ENCODE assay signal across 21 cellular contexts in genomic region chr5:131419877-131420276, GRCh38.
A peak's percentile ranks its signal among the peaks of the same experiment; 100 is the strongest.
DNase-seq lines count a peak whose midpoint lies in the region; ATAC-seq and TF ChIP-seq lines count a peak whose summit lies in the region.
"Had no signal": no experiment of that assay in that cellular context is flagged by ENCODE, and none has a peak within 500 bp of the region (broad histone marks: within the 10 kb centered on the region; RNA-seq: fewer than 3 reads in every experiment).

No MANE protein-coding gene starts in this region.

- no peak overlapping the region for H3K4me3 ChIP-seq in GM12865 (ENCODE audit: low read depth, low read length)
- H3K4me3 ChIP-seq: BLaER1, GM23248, left lung, smooth muscle cell, upper lobe of right lung had no signal

- intact Hi-C loops in activated CD8-positive, alpha-beta T cell treated with anti-CD3 and anti-CD28 coated beads for 36 hours (cut with micrococcal nuclease) = loop anchor here (10.0 kb wide), 1 partner anchor 585 kb away; no protein-coding TSS in a partner anchor
- intact Hi-C loops in Calu3 (cut with micrococcal nuclease; ENCODE audit: unreplicated experiment) = loop anchor here (5.0 kb wide), 2 partner anchors 308 to 642 kb away; partner anchors contain the start of gene IL3

- peaks cover 25% of the 10 kb centered on the region for H3K4me1 Mint-ChIP-seq in activated CD8-positive, alpha-beta T cell treated with anti-CD3 and anti-CD28 coated beads for 36 hours (ENCODE audit: low read depth)
- peaks cover 22% of the 10 kb centered on the region for H3K4me1 Mint-ChIP-seq in activated CD8-positive, alpha-beta T cell treated with anti-CD3 and anti-CD28 coated beads, Interleukin-2, amount 10 ng/mL, durations not matched to agents 7 days and 5 days (ENCODE audit: low read depth)
- peaks cover 27% of the 10 kb centered on the region for H3K4me1 Mint-ChIP-seq in activated naive CD8-positive, alpha-beta T cell treated with anti-CD3 and anti-CD28 coated beads, Interleukin-2, amount 50 U/mL, for 24 hours
- peaks cover 14 to 20% of the 10 kb centered on the region in 2 donors for H3K4me1 Mint-ChIP-seq in natural killer cell treated with Interleukin-12 subunit alpha and Interleukin-12 subunit beta and Interleukin-15 and Interleukin-18, amount 100 ng/mL, for 72 hours (ENCODE audit: low read depth in 2 of 2)
- no peaks in the 10 kb centered on the region for H3K4me1 Mint-ChIP-seq in Calu3 (ENCODE audit: low read depth, unreplicated experiment)

- POLR2A ChIA-PET in activated CD8-positive, alpha-beta T cell treated with anti-CD3 and anti-CD28 coated beads for 36 hours (lab: Charles Lee) = no interaction called here
- POLR2A ChIA-PET in activated CD8-positive, alpha-beta T cell treated with anti-CD3 and anti-CD28 coated beads, Interleukin-2, amount 10 ng/mL, durations not matched to agents 7 days and 5 days (lab: Charles Lee) = no interaction called here

- CTCF ChIA-PET in activated CD8-positive, alpha-beta T cell treated with anti-CD3 and anti-CD28 coated beads for 36 hours (lab: Charles Lee) = interaction anchor here (0.5 to 1.4 kb wide), 4 partner anchors 169 to 588 kb away, joined by 3 to 4 read pairs (median 3); no protein-coding TSS in a partner anchor
- CTCF ChIA-PET in activated CD8-positive, alpha-beta T cell treated with anti-CD3 and anti-CD28 coated beads, Interleukin-2, amount 10 ng/mL, durations not matched to agents 7 days and 5 days (lab: Charles Lee) = interaction anchor here (1.0 to 1.4 kb wide), 3 partner anchors 35 to 169 kb away, joined by 3 read pairs; no protein-coding TSS in a partner anchor
- CTCF ChIA-PET in Calu3 (lab: Charles Lee) = no interaction called here

- peaks cover 18% of the 10 kb centered on the region for H3K36me3 Mint-ChIP-seq in activated CD8-positive, alpha-beta T cell treated with anti-CD3 and anti-CD28 coated beads for 36 hours (ENCODE audit: low read depth)
- H3K36me3 Mint-ChIP-seq in activated CD8-positive, alpha-beta T cell treated with anti-CD3 and anti-CD28 coated beads, Interleukin-2, amount 10 ng/mL, durations not matched to agents 7 days and 5 days (ENCODE audit: low read depth) = peaks cover 27% of the 10 kb centered on the region
- H3K36me3 Mint-ChIP-seq in activated naive CD8-positive, alpha-beta T cell treated with anti-CD3 and anti-CD28 coated beads, Interleukin-2, amount 50 U/mL, for 24 hours (ENCODE audit: low read depth) = peaks cover 21% of the 10 kb centered on the region
- no peaks in the 10 kb centered on the region for H3K36me3 Mint-ChIP-seq in natural killer cell treated with Interleukin-12 subunit alpha and Interleukin-12 subunit beta and Interleukin-15 and Interleukin-18, amount 100 ng/mL, for 72 hours
- peaks cover 10% of the 10 kb centered on the region for H3K36me3 Mint-ChIP-seq in Calu3 (ENCODE audit: insufficient read depth, unreplicated experiment)

- H3K4me3 Mint-ChIP-seq in activated CD8-positive, alpha-beta T cell treated with anti-CD3 and anti-CD28 coated beads for 36 hours = no peak overlapping the region
- no peak overlapping the region for H3K4me3 Mint-ChIP-seq in activated CD8-positive, alpha-beta T cell treated with anti-CD3 and anti-CD28 coated beads, Interleukin-2, amount 10 ng/mL, durations not matched to agents 7 days and 5 days
- no peak overlapping the region for H3K4me3 Mint-ChIP-seq in activated naive CD8-positive, alpha-beta T cell treated with anti-CD3 and anti-CD28 coated beads, Interleukin-2, amount 50 U/mL, for 24 hours
- H3K4me3 Mint-ChIP-seq in natural killer cell treated with Interleukin-12 subunit alpha and Interleukin-12 subunit beta and Interleukin-15 and Interleukin-18, amount 100 ng/mL, for 72 hours = no peak overlapping the region
- H3K4me3 Mint-ChIP-seq in Calu3 (ENCODE audit: low read depth, unreplicated experiment) = no peak overlapping the region

- H3K27ac Mint-ChIP-seq in activated CD8-positive, alpha-beta T cell treated with anti-CD3 and anti-CD28 coated beads for 36 hours = peak overlapping the region; percentile 49
- no peak overlapping the region for H3K27ac Mint-ChIP-seq in activated CD8-positive, alpha-beta T cell treated with anti-CD3 and anti-CD28 coated beads, Interleukin-2, amount 10 ng/mL, durations not matched to agents 7 days and 5 days
- H3K27ac Mint-ChIP-seq in activated naive CD8-positive, alpha-beta T cell treated with anti-CD3 and anti-CD28 coated beads, Interleukin-2, amount 50 U/mL, for 24 hours = peak overlapping the region; percentile 50
- peak overlapping the region; percentile 19 to 67 for H3K27ac Mint-ChIP-seq in natural killer cell treated with Interleukin-12 subunit alpha and Interleukin-12 subunit beta and Interleukin-15 and Interleukin-18, amount 100 ng/mL, for 72 hours
- H3K27ac Mint-ChIP-seq in Calu3 (ENCODE audit: unreplicated experiment) = no peak overlapping the region

- H3K27me3 Mint-ChIP-seq in activated CD8-positive, alpha-beta T cell treated with anti-CD3 and anti-CD28 coated beads for 36 hours = no peaks in the 10 kb centered on the region
- H3K27me3 Mint-ChIP-seq in activated CD8-positive, alpha-beta T cell treated with anti-CD3 and anti-CD28 coated beads, Interleukin-2, amount 10 ng/mL, durations not matched to agents 7 days and 5 days (ENCODE audit: low read depth) = no peaks in the 10 kb centered on the region
- no peaks in the 10 kb centered on the region for H3K27me3 Mint-ChIP-seq in activated naive CD8-positive, alpha-beta T cell treated with anti-CD3 and anti-CD28 coated beads, Interleukin-2, amount 50 U/mL, for 24 hours
- H3K27me3 Mint-ChIP-seq in natural killer cell treated with Interleukin-12 subunit alpha and Interleukin-12 subunit beta and Interleukin-15 and Interleukin-18, amount 100 ng/mL, for 72 hours = no peaks in the 10 kb centered on the region
- H3K27me3 Mint-ChIP-seq in Calu3 (ENCODE audit: unreplicated experiment) = no peaks in the 10 kb centered on the region

- no peak for DNase-seq in activated CD8-positive, alpha-beta T cell treated with anti-CD3 and anti-CD28 coated beads for 36 hours
- DNase-seq in activated CD8-positive, alpha-beta T cell treated with anti-CD3 and anti-CD28 coated beads, Interleukin-2, amount 10 ng/mL, durations not matched to agents 7 days and 5 days = no peak
- DNase-seq in GM12865 (ENCODE audit: low read depth) = peak; percentile 49
- DNase-seq in activated naive CD8-positive, alpha-beta T cell treated with anti-CD3 and anti-CD28 coated beads, Interleukin-2, amount 50 U/mL, for 24 hours = no peak
- DNase-seq in natural killer cell treated with Interleukin-12 subunit alpha and Interleukin-12 subunit beta and Interleukin-15 and Interleukin-18, amount 100 ng/mL, for 72 hours (ENCODE audit: low spot score) = no peak
- no peak for DNase-seq in Calu3
- DNase-seq in AG08396 (ENCODE audit: low spot score) = no peak
- DNase-seq: glutamatergic neuron; GM23248; left lung; midbrain; NCI-H1436; NCI-H2171 treated with DMSO at 0.1 percent for 48 hours; NCI-H526; stimulated activated CD4-positive, alpha-beta T cell treated with anti-CD3 and anti-CD28 coated beads, Interleukin-4, amount 100 ng/mL, for 4 hours; upper lobe of right lung had no signal

- TF ChIP-seq CTCF in activated CD8-positive, alpha-beta T cell treated with anti-CD3 and anti-CD28 coated beads for 36 hours (IDR thresholded peaks at IDR 0.05) = no peak
- TF ChIP-seq CTCF in GM12865 (IDR thresholded peaks at IDR 0.05; ENCODE audit: insufficient read depth, low read depth, low read length, missing control alignments) (no peak), Calu3 (IDR thresholded peaks at IDR 0.05; ENCODE audit: unreplicated experiment) (no peak)

- no TSS peak for BruUV-seq in Calu3 (replicated peaks; lab: Mats Ljungman, UMichigan)

- ATAC-seq in activated CD8-positive, alpha-beta T cell treated with anti-CD3 and anti-CD28 coated beads for 36 hours = no peak
- ATAC-seq in activated CD8-positive, alpha-beta T cell treated with anti-CD3 and anti-CD28 coated beads, Interleukin-2, amount 10 ng/mL, durations not matched to agents 7 days and 5 days = no peak
- no peak for ATAC-seq in activated naive CD8-positive, alpha-beta T cell treated with anti-CD3 and anti-CD28 coated beads, Interleukin-2, amount 50 U/mL, for 24 hours
- no peak for ATAC-seq in natural killer cell treated with Interleukin-12 subunit alpha and Interleukin-12 subunit beta and Interleukin-15 and Interleukin-18, amount 100 ng/mL, for 72 hours
- no peak for ATAC-seq in esophagus mucosa
- ATAC-seq: activated CD4-positive, CD25-positive, alpha-beta regulatory T cell treated with anti-CD3 and anti-CD28 coated beads, Interleukin-2, amount 50 U/mL, for 24 hours; left lung; SK-N-SH treated with all-trans-retinoic acid at 6 μM for 48 hours; upper lobe of right lung had no signal

- no peaks in the 10 kb centered on the region for H3K9me3 Mint-ChIP-seq in activated CD8-positive, alpha-beta T cell treated with anti-CD3 and anti-CD28 coated beads for 36 hours
- no peaks in the 10 kb centered on the region for H3K9me3 Mint-ChIP-seq in activated CD8-positive, alpha-beta T cell treated with anti-CD3 and anti-CD28 coated beads, Interleukin-2, amount 10 ng/mL, durations not matched to agents 7 days and 5 days (ENCODE audit: insufficient read depth)
- no peaks in the 10 kb centered on the region for H3K9me3 Mint-ChIP-seq in activated naive CD8-positive, alpha-beta T cell treated with anti-CD3 and anti-CD28 coated beads, Interleukin-2, amount 50 U/mL, for 24 hours
- H3K9me3 Mint-ChIP-seq in natural killer cell treated with Interleukin-12 subunit alpha and Interleukin-12 subunit beta and Interleukin-15 and Interleukin-18, amount 100 ng/mL, for 72 hours = no peaks in the 10 kb centered on the region
- no peaks in the 10 kb centered on the region for H3K9me3 Mint-ChIP-seq in Calu3 (ENCODE audit: low read depth, unreplicated experiment)

Comparison
In these comparisons a context has a peak if more than half of its experiments do, and no peak if none do; other contexts are left out.
1. H3K27ac Mint-ChIP-seq: peak in activated CD8-positive, alpha-beta T cell treated with anti-CD3 and anti-CD28 coated beads for 36 hours (single experiment), activated naive CD8-positive, alpha-beta T cell treated with anti-CD3 and anti-CD28 coated beads, Interleukin-2, amount 50 U/mL, for 24 hours (single experiment) and natural killer cell treated with Interleukin-12 subunit alpha and Interleukin-12 subunit beta and Interleukin-15 and Interleukin-18, amount 100 ng/mL, for 72 hours (2 of 2); none in activated CD8-positive, alpha-beta T cell treated with anti-CD3 and anti-CD28 coated beads, Interleukin-2, amount 10 ng/mL, durations not matched to agents 7 days and 5 days (single experiment) and Calu3 (single experiment).